In the genomic region with DNA sequence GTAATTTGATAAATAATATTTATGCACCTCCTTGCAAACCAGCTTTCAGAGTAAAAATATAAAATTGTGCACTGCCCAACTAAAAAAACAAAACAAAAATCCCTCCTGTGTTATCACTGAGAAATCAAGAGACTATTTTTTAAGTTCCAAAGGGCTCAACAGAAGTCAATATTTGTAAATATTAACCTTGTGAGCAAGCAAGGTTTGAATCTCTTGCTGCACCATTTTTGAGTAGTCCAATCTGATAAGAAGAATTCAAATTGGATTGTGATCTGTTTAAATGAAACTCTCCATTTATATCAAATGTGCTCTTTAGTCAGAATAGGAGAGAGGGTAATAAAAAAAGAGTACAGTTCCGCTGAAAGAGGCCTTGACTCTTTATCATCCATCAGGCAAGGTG, we compare ENCODE assay signal across 20 cellular contexts.
DNase-seq lines count a peak whose midpoint lies in the region; ATAC-seq, FAIRE-seq and TF ChIP-seq lines count a peak whose summit lies in the region.
"Had no signal": no experiment of that assay in that cellular context is flagged by ENCODE, and none has a peak within 500 bp of the region (broad histone marks: within the 10 kb centered on the region; RNA-seq: fewer than 3 reads in every experiment).

No MANE protein-coding gene starts in this region.

- no peak overlapping the region for H3K27ac ChIP-seq in hepatocyte
- H3K27ac ChIP-seq in HepG2 (ENCODE audit: extremely low read length, insufficient read depth, low read length), result peak overlapping the region; percentile 18
- peak overlapping the region in 2 of 3 donors; percentile 38 to 44 for H3K27ac ChIP-seq in right lobe of liver
- H3K27ac ChIP-seq in adrenal gland, result no peak overlapping the region
- H3K27ac ChIP-seq in Peyer's patch, result no peak overlapping the region
- H3K27ac ChIP-seq: 22Rv1; A549; BLaER1 treated with 17β-estradiol and CSF1 and Interleukin-3, amounts not matched to agents 10 nM and 100 nM; C4-2B had no signal

- no peaks in the 10 kb centered on the region for H3K36me3 ChIP-seq in hepatocyte (replicated peaks; ENCODE audit: insufficient read depth, low read depth)
- no peaks in the 10 kb centered on the region for H3K36me3 ChIP-seq in HepG2 (replicated peaks in 1 of 2; ENCODE audit: control insufficient read depth in 1 of 2, insufficient read depth in 2 of 2, low read length in 2 of 2)
- H3K36me3 ChIP-seq in right lobe of liver, result no peaks in the 10 kb centered on the region
- H3K36me3 ChIP-seq in adrenal gland (replicated peaks in 1 of 2), result no peaks in the 10 kb centered on the region
- no peaks in the 10 kb centered on the region for H3K36me3 ChIP-seq in Peyer's patch
- H3K36me3 ChIP-seq: BLaER1 treated with 17β-estradiol and CSF1 and Interleukin-3, amounts not matched to agents 10 nM and 100 nM had no signal

- no peaks in the 10 kb centered on the region for H3K9me2 ChIP-seq in hepatocyte (replicated peaks; ENCODE audit: insufficient read depth)

- POLR2A ChIA-PET in HepG2 (lab: Yijun Ruan, JAX), result no interaction called here

- CTCF ChIA-PET in HepG2 (lab: Yijun Ruan, JAX; ENCODE audit: low intra/inter-chr PET ratio, low total read pairs), result no interaction called here

- BruUV-seq in HepG2 (replicated peaks; lab: Mats Ljungman, UMichigan), result no TSS peak

- H3K79me2 ChIP-seq in hepatocyte (no peaks in the 10 kb centered on the region), HepG2 (ENCODE audit: insufficient read depth, low read length) (no peaks in the 10 kb centered on the region)

- no peak for DNase-seq in hepatocyte (ENCODE audit: low spot score)
- peak; percentile 13 for DNase-seq in HepG2 (ENCODE audit: low spot score)
- DNase-seq in right lobe of liver, result no peak
- no peak for DNase-seq in adrenal gland
- no peak for DNase-seq in Peyer's patch
- DNase-seq: AML-193; Caco-2; Calu3; CD4-positive, alpha-beta T cell; CD8-positive, alpha-beta T cell; DMS79 treated with DMSO at 0.1 percent for 48 hours; GF-D8 had no signal

- H3K4me3 ChIP-seq in hepatocyte (no peak overlapping the region), HepG2 (replicated peaks in 1 of 3; ENCODE audit: insufficient read depth in 1 of 3, low read depth in 2 of 3, low read length in 3 of 3) (no peak overlapping the region), right lobe of liver (peak overlapping the region; percentile 0 to 25 (median 3)), adrenal gland (no peak overlapping the region), Peyer's patch (no peak overlapping the region)
- H3K4me3 ChIP-seq: A549; BLaER1 treated with 17β-estradiol and CSF1 and Interleukin-3, amounts not matched to agents 10 nM and 100 nM had no signal

- FAIRE-seq in HepG2 (lab: Jason Lieb, UNC), result peak; percentile 61
- FAIRE-seq: A549, D721Med, G401.6, GM12891, GM18507 had no signal

- peak; percentile 55 for ATAC-seq in HepG2
- peak; percentile 87 to 93 (median 90) for ATAC-seq in right lobe of liver
- ATAC-seq: A549; CD8-positive, alpha-beta T cell had no signal

- H4K20me1 ChIP-seq in hepatocyte (ENCODE audit: insufficient read depth, poor library complexity, severe bottlenecking) (no peaks in the 10 kb centered on the region), HepG2 (ENCODE audit: insufficient read depth, low read length) (no peaks in the 10 kb centered on the region)
- H4K20me1 ChIP-seq: BLaER1 treated with 17β-estradiol and CSF1 and Interleukin-3, amounts not matched to agents 10 nM and 100 nM had no signal

- WGBS in hepatocyte (ENCODE audit: low lambda C conversion rate, missing lambda C conversion rate), result 67% methylated on average over 1 of the region's 1 CpG
- 64% methylated on average over 1 of the region's 1 CpG for WGBS in HepG2 (ENCODE audit: low lambda C conversion rate)
- 41% methylated on average over 1 of the region's 1 CpG for WGBS in right lobe of liver (ENCODE audit: insufficient coverage, low coverage, low lambda C conversion rate, missing lambda C conversion rate)
- 17 to 47% (median 31%) methylated on average over 1 of the region's 1 CpG for WGBS in adrenal gland, 4 donors

- H3K9me3 ChIP-seq in hepatocyte (ENCODE audit: low read depth) (no peaks in the 10 kb centered on the region), HepG2 (ENCODE audit: low read length) (no peaks in the 10 kb centered on the region), right lobe of liver (no peaks in the 10 kb centered on the region), adrenal gland (replicated peaks in 1 of 3) (no peaks in the 10 kb centered on the region), Peyer's patch (no peaks in the 10 kb centered on the region)
- H3K9me3 ChIP-seq: A549; BLaER1 treated with 17β-estradiol and CSF1 and Interleukin-3, amounts not matched to agents 10 nM and 100 nM; Caco-2 had no signal

- H3K4me2 ChIP-seq in hepatocyte, result peak overlapping the region; percentile 6
- peak overlapping the region; percentile 6; the same call in 1 of the 2 replicates for H3K4me2 ChIP-seq in HepG2 (ENCODE audit: low read depth, low read length)
- H3K4me2 ChIP-seq: A549; BLaER1 treated with 17β-estradiol and CSF1 and Interleukin-3, amounts not matched to agents 10 nM and 100 nM had no signal

- H3K4me1 ChIP-seq in hepatocyte (ENCODE audit: insufficient read depth) (no peaks in the 10 kb centered on the region), HepG2 (ENCODE audit: insufficient read depth, low read length) (peaks cover 44% of the 10 kb centered on the region), right lobe of liver (peaks cover 0 to 15% (median 0%) of the 10 kb centered on the region in 4 donors), adrenal gland (replicated peaks in 1 of 2) (no peaks in the 10 kb centered on the region), Peyer's patch (no peaks in the 10 kb centered on the region)
- H3K4me1 ChIP-seq: A549; BLaER1 treated with 17β-estradiol and CSF1 and Interleukin-3, amounts not matched to agents 10 nM and 100 nM; Caco-2 had no signal

- intact Hi-C loops in HepG2 (cut with micrococcal nuclease; ENCODE audit: unreplicated experiment) (no loop called here), right lobe of liver (cut with DNase I) (no loop called here), adrenal gland (cut with DNase I) (no loop called here)

- no peak overlapping the region for H3K9ac ChIP-seq in HepG2 (ENCODE audit: insufficient read depth, low read depth, low read length)
- H3K9ac ChIP-seq: BLaER1 treated with 17β-estradiol and CSF1 and Interleukin-3, amounts not matched to agents 10 nM and 100 nM had no signal

- TF ChIP-seq CTCF in hepatocyte (IDR thresholded peaks at IDR 0.05; ENCODE audit: poor library complexity) (no peak), HepG2 (CRISPR knock-in tag; IDR thresholded peaks at IDR 0.05) (no peak), right lobe of liver (IDR thresholded peaks at IDR 0.05) (no peak), adrenal gland (IDR thresholded peaks at IDR 0.05) (no peak), Peyer's patch (IDR thresholded peaks at IDR 0.05) (no peak)

- TF ChIP-seq EP300 in HepG2 (IDR thresholded peaks at IDR 0.05; ENCODE audit: low read depth in 2 of 2, low read length in 2 of 2), result peak in 1 of 2 experiments; percentile 49; a peak in 2 of 4 replicates
- TF ChIP-seq EP300 in HepG2 (CRISPR knock-in tag; IDR thresholded peaks at IDR 0.05; ENCODE audit: borderline replicate concordance), result no peak

- in situ Hi-C loops in HepG2 (cut with HindIII; ENCODE audit: extremely low pct_ligation_motif_present, low pct_unique_long_range_greater_than_20kb), result no loop called here

- H3K27me3 ChIP-seq in hepatocyte (no peaks in the 10 kb centered on the region), HepG2 (ENCODE audit: control insufficient read depth in 1 of 2, insufficient read depth in 2 of 2, low read length in 2 of 2) (no peaks in the 10 kb centered on the region), right lobe of liver (no peaks in the 10 kb centered on the region), adrenal gland (no peaks in the 10 kb centered on the region), Peyer's patch (no peaks in the 10 kb centered on the region)
- H3K27me3 ChIP-seq: BLaER1 treated with 17β-estradiol and CSF1 and Interleukin-3, amounts not matched to agents 10 nM and 100 nM had no signal

- H2AFZ ChIP-seq in hepatocyte (no peak overlapping the region), HepG2 (ENCODE audit: low read length) (no peak overlapping the region)

- TF ChIP-seq POLR2A in HepG2 (IDR thresholded peaks at IDR 0.05; ENCODE audit: insufficient read depth in 1 of 2, low read depth in 2 of 2, low read length in 2 of 2) (no peak), right lobe of liver (IDR thresholded peaks at IDR 0.05) (no peak), adrenal gland (IDR thresholded peaks at IDR 0.05) (no peak), Peyer's patch (IDR thresholded peaks at IDR 0.05) (no peak)

- TF ChIP-seq RAD21 in HepG2 (CRISPR knock-in tag; IDR thresholded peaks at IDR 0.05), result no peak

TF ChIP-seq in HepG2, 621 proteins besides CTCF, POLR2A, EP300 and RAD21 (continues in another document):
- TF ChIP-seq ZNF296 (CRISPR knock-in tag; conservative IDR thresholded peaks at IDR 0.05) (no peak), CREM (IDR thresholded peaks at IDR 0.05) (peak; percentile 26; the same call in 1 of the 2 replicates), CREM (CRISPR knock-in tag; IDR thresholded peaks at IDR 0.05) (no peak), HNF4A (CRISPR knock-in tag; IDR thresholded peaks at IDR 0.05) (peak; percentile 36; the same call in 1 of the 2 replicates), PPARG (CRISPR knock-in tag; conservative IDR thresholded peaks at IDR 0.05) (0 out of 2 replicates have a peak, but pooled peaks have one; percentile 30), FOXJ3 (CRISPR knock-in tag; IDR thresholded peaks at IDR 0.05; ENCODE audit: borderline replicate concordance) (peak; percentile 19; the same call in 1 of the 2 replicates), ZFX (CRISPR knock-in tag; IDR thresholded peaks at IDR 0.05; ENCODE audit: low read depth) (no peak)
- TF ChIP-seq, protein P1, sequence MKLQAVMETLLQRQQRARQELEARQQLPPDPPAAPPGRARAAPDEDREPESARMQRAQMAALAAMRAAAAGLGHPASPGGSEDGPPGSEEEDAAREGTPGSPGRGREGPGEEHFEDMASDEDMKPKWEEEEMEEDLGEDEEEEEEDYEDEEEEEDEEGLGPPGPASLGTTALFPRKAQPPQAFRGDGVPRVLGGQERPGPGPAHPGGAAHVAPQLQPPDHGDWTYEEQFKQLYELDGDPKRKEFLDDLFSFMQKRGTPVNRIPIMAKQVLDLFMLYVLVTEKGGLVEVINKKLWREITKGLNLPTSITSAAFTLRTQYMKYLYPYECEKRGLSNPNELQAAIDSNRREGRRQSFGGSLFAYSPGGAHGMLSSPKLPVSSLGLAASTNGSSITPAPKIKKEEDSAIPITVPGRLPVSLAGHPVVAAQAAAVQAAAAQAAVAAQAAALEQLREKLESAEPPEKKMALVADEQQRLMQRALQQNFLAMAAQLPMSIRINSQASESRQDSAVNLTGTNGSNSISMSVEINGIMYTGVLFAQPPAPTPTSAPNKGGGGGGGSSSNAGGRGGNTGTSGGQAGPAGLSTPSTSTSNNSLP (IDR thresholded peaks at IDR 0.05; ENCODE audit: low read depth, low read length), result peak; percentile 66

Comparison
In these comparisons a context has a peak if more than half of its experiments do, and no peak if none do; other contexts are left out.
1. H3K4me3 ChIP-seq: peak in right lobe of liver (3 of 3); none in hepatocyte (single experiment), HepG2 (0 of 3), adrenal gland (0 of 4) and Peyer's patch (0 of 4).
2. H3K27ac ChIP-seq: peak in HepG2 (single experiment) and right lobe of liver (2 of 3); none in hepatocyte (single experiment), adrenal gland (0 of 5) and Peyer's patch (0 of 4).